32 cellular contexts compared by ENCODE assay signal in the genomic region with DNA sequence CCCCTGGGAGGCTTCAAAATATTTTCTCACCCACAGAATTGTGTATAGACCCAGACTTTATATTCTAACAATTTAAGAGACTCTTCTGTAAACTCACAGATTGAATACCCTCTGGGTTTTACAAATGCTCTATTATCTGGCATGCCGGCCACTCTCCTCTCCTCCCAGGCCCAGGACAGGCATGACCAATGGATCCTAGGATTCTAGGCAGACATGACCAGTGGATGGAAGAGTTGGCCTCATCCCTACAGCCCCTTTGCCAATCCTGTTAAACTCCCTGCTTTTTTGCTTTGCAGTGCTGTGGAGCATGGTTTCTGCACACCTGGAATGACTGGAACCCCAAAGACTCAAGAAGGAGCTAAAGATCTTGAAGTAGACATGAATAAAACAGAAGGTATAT. TPM values are rescaled to one million over a fixed set of nuclear protein-coding genes. Genes with fewer than 3 reads are reported as not detected.
"Had no signal": no experiment of that assay in that cellular context is flagged by ENCODE, and none has a peak within 500 bp of the region (broad histone marks: within the 10 kb centered on the region; RNA-seq: fewer than 3 reads in every experiment).

No MANE protein-coding gene starts in this region.

- ATAC-seq: activated naive CD4-positive, alpha-beta T cell treated with anti-CD3 and anti-CD28 coated beads, Interleukin-2, amount 50 U/mL, for 72 hours; activated T-cell treated with anti-CD3 and anti-CD28 coated beads, Interleukin-2, amount 50 U/mL, for 72 hours; foreskin keratinocyte; gastrocnemius medialis; heart left ventricle; T-helper 17 cell had no signal

- H3K36me3 ChIP-seq: ascending aorta, esophagus muscularis mucosa, gastrocnemius medialis, heart left ventricle, WERI-Rb-1 had no signal

- DNase-seq: activated B cell treated with CpG ODN at 0.5 μM for 24 hours; activated CD4-positive, alpha-beta memory T cell treated with anti-CD3 and anti-CD28 coated beads, Interleukin-2, amount 10 ng/mL, durations not matched to agents 7 days and 5 days; activated CD4-positive, alpha-beta T cell treated with anti-CD3 and anti-CD28 coated beads for 4 hours; activated CD4-positive, alpha-beta T cell treated with anti-CD3 and anti-CD28 coated beads, Interleukin-2, amount 10 ng/mL, durations not matched to agents 7 days and 5 days; activated CD4-positive, alpha-beta T cell treated with anti-CD3 and anti-CD28 coated beads, Interleukin-2, amount 50 U/mL, for 4 hours; activated CD4-positive, CD25-positive, alpha-beta regulatory T cell treated with anti-CD3 and anti-CD28 coated beads, Interleukin-2, amount 50 U/mL, for 72 hours; activated CD8-positive, alpha-beta memory T cell treated with anti-CD3 and anti-CD28 coated beads, Interleukin-2, amount 50 U/mL, for 48 hours; activated gamma-delta T cell; activated naive CD4-positive, alpha-beta T cell; activated naive CD4-positive, alpha-beta T cell treated with anti-CD3 and anti-CD28 coated beads, Interleukin-2, amount 10 ng/mL, durations not matched to agents 7 days and 5 days; activated naive CD8-positive, alpha-beta T cell treated with anti-CD3 and anti-CD28 coated beads, Interleukin-2, amount 10 ng/mL, durations not matched to agents 7 days and 5 days; activated T-cell treated with anti-CD3 and anti-CD28 coated beads for 4 hours; activated T-cell treated with anti-CD3 and anti-CD28 coated beads, Interleukin-2, amount 50 U/mL, for 24 hours; activated T-cell treated with anti-CD3 and anti-CD28 coated beads, Interleukin-2, amount 50 U/mL, for 72 hours; dorsolateral prefrontal cortex; effector memory CD4-positive, alpha-beta T cell; endodermal cell; foreskin keratinocyte; gastrocnemius medialis; glutamatergic neuron; heart left ventricle; T-helper 17 cell; T1000; WERI-Rb-1 had no signal

- H3K27ac ChIP-seq: ascending aorta, coronary artery, dorsolateral prefrontal cortex, esophagus muscularis mucosa, foreskin keratinocyte, gastrocnemius medialis, heart left ventricle, WERI-Rb-1 had no signal

- H3K4me1 ChIP-seq: ascending aorta, esophagus muscularis mucosa, foreskin keratinocyte, gastrocnemius medialis, heart left ventricle had no signal

- H3K4me3 ChIP-seq: ascending aorta, coronary artery, dorsolateral prefrontal cortex, esophagus muscularis mucosa, gastrocnemius medialis, heart left ventricle had no signal

- H3K27me3 ChIP-seq: ascending aorta, dorsolateral prefrontal cortex, esophagus muscularis mucosa, gastrocnemius medialis, heart left ventricle had no signal

- H3K9me3 ChIP-seq: ascending aorta, esophagus muscularis mucosa, gastrocnemius medialis, heart left ventricle had no signal

RNA-seq across cellular contexts. Expression of a gene that starts 5.8 kb away (rescaled TPM):
- total RNA-seq: activated B cell treated with CpG ODN at 0.5 μM for 24 hours; activated CD4-positive, alpha-beta T cell treated with anti-CD3 and anti-CD28 coated beads, Interleukin-2, amount 10 ng/mL, durations not matched to agents 7 days and 5 days; activated naive CD8-positive, alpha-beta T cell treated with anti-CD3 and anti-CD28 coated beads, Interleukin-2, amount 10 ng/mL, durations not matched to agents 7 days and 5 days; activated T-cell treated with anti-CD3 and anti-CD28 coated beads, Interleukin-2, amount 50 U/mL, for 72 hours; ascending aorta; bronchial epithelial cell; cardiac septum; cerebellum; endodermal cell; epithelial cell of proximal tubule; foreskin keratinocyte; gastrocnemius medialis; heart left ventricle; T-helper 17 cell had no signal
- polyA plus RNA-seq: foreskin keratinocyte, heart left ventricle had no signal
